ENCODE assay signal across 8 cellular contexts in genomic region chr20:328596-329324, GRCh38. TPM values are rescaled to one million over a fixed set of nuclear protein-coding genes. Genes with fewer than 3 reads are reported as not detected.
DNase-seq lines count a peak whose midpoint lies in the region; ATAC-seq and TF ChIP-seq lines count a peak whose summit lies in the region.

No MANE protein-coding gene starts in this region.

- peak overlapping the region in 3 of 4 donors; percentile 58 to 66 (median 65) for H3K4me3 Mint-ChIP-seq in IgD-negative memory B cell
- H3K4me3 Mint-ChIP-seq in nephron: peak overlapping the region; percentile 89 to 96 (median 95)

- H3K27me3 ChIP-seq in BLaER1 treated with 17β-estradiol and CSF1 and Interleukin-3, amounts not matched to agents 10 nM and 100 nM: no peaks in the 10 kb centered on the region
- no peaks in the 10 kb centered on the region for H3K27me3 ChIP-seq in breast epithelium

- peak overlapping the region in 7 of 10 experiments; percentile 26 to 92 (median 83); a peak in 11 of 20 replicates for H3K4me3 ChIP-seq in BLaER1 treated with 17β-estradiol and CSF1 and Interleukin-3, amounts not matched to agents 10 nM and 100 nM
- H3K4me3 ChIP-seq in breast epithelium: no peak overlapping the region

- ATAC-seq in HG03175 (IDR thresholded peaks at IDR 0.05; ENCODE audit: unreplicated experiment): no peak

- H3K27ac Mint-ChIP-seq in IgD-negative memory B cell: peak overlapping the region; percentile 54 to 93 (median 88)
- H3K27ac Mint-ChIP-seq in nephron: peak overlapping the region; percentile 40 to 94 (median 43)

- TF ChIP-seq CTCF in breast epithelium (IDR thresholded peaks at IDR 0.05) (no peak), nephron (IDR thresholded peaks at IDR 0.05; ENCODE audit: unreplicated experiment in 3 of 3) (no peak)

- TF ChIP-seq POLR2A in breast epithelium (IDR thresholded peaks at IDR 0.05): no peak

- H3K9me3 ChIP-seq in BLaER1 treated with 17β-estradiol and CSF1 and Interleukin-3, amounts not matched to agents 10 nM and 100 nM (replicated peaks in 1 of 11): no peaks in the 10 kb centered on the region
- H3K9me3 ChIP-seq in breast epithelium: no peaks in the 10 kb centered on the region

- H3K36me3 Mint-ChIP-seq in IgD-negative memory B cell (no peaks in the 10 kb centered on the region), nephron (ENCODE audit: low read depth) (peaks cover 28% of the 10 kb centered on the region)

- H3K4me1 Mint-ChIP-seq in IgD-negative memory B cell (peaks cover 3 to 26% (median 23%) of the 10 kb centered on the region in 3 donors), nephron (peaks cover 37% of the 10 kb centered on the region)

- intact Hi-C loops in breast epithelium (cut with DNase I; ENCODE audit: low total_unique reads): no loop called here

- peak overlapping the region; percentile 74 to 99 (median 94) for H3K4me2 ChIP-seq in BLaER1 treated with 17β-estradiol and CSF1 and Interleukin-3, amounts not matched to agents 10 nM and 100 nM

- no peak for DNase-seq in breast epithelium (ENCODE audit: low spot score in 2 of 2)
- DNase-seq in DMS79 (lab: John Stamatoyannopoulos, UW): no peak
- no peak for DNase-seq in pons (ENCODE audit: low spot score)
- no peak for DNase-seq in SIG-M5 (lab: John Stamatoyannopoulos, UW)

- peak overlapping the region; percentile 19 to 96 (median 44); a peak in 18 of 22 replicates for H3K9ac ChIP-seq in BLaER1 treated with 17β-estradiol and CSF1 and Interleukin-3, amounts not matched to agents 10 nM and 100 nM

- no peaks in the 10 kb centered on the region for H3K27me3 Mint-ChIP-seq in IgD-negative memory B cell
- no peaks in the 10 kb centered on the region for H3K27me3 Mint-ChIP-seq in nephron (ENCODE audit: low read depth)

- H3K36me3 ChIP-seq in BLaER1 treated with 17β-estradiol and CSF1 and Interleukin-3, amounts not matched to agents 10 nM and 100 nM: peaks cover 0 to 19% (median 5%) of the 10 kb centered on the region in 11 experiments; a peak in 9 of 22 replicates
- no peaks in the 10 kb centered on the region for H3K36me3 ChIP-seq in breast epithelium

- H3K9me3 Mint-ChIP-seq in IgD-negative memory B cell: no peaks in the 10 kb centered on the region
- no peaks in the 10 kb centered on the region for H3K9me3 Mint-ChIP-seq in nephron

- peaks cover 29 to 46% (median 33%) of the 10 kb centered on the region in 10 experiments for H3K4me1 ChIP-seq in BLaER1 treated with 17β-estradiol and CSF1 and Interleukin-3, amounts not matched to agents 10 nM and 100 nM
- peaks cover 4 to 6% of the 10 kb centered on the region in 2 donors for H3K4me1 ChIP-seq in breast epithelium

- H3K27ac ChIP-seq in BLaER1 treated with 17β-estradiol and CSF1 and Interleukin-3, amounts not matched to agents 10 nM and 100 nM: peak overlapping the region in 8 of 11 experiments; percentile 10 to 52 (median 22); a peak in 10 of 22 replicates
- peak overlapping the region; percentile 68 to 88 for H3K27ac ChIP-seq in breast epithelium

- peaks cover 27 to 56% (median 47%) of the 10 kb centered on the region in 11 experiments; a peak in 21 of 22 replicates for H4K20me1 ChIP-seq in BLaER1 treated with 17β-estradiol and CSF1 and Interleukin-3, amounts not matched to agents 10 nM and 100 nM

RNA-seq across cellular contexts. Expression of gene SOX12, which starts 3.4 kb away (rescaled TPM):
- polyA plus RNA-seq in IgD-negative memory B cell: 1.9 TPM
- 1 to 10 TPM; 1.1 to 3.7 (median 3.3) TPM for total RNA-seq in breast epithelium

RNA-seq across cellular contexts. Expression of gene NRSN2, which starts 18.2 kb away (rescaled TPM):
- 6.2 TPM for polyA plus RNA-seq in IgD-negative memory B cell
- 10 to 100 TPM in 2 of 3 donors, 1 to 10 TPM in 1; 9.4 to 22.3 (median 21.8) TPM for total RNA-seq in breast epithelium

RNA-seq across cellular contexts. Expression of gene ZCCHC3, which starts 31.4 kb away (rescaled TPM):
- 16.7 TPM for polyA plus RNA-seq in IgD-negative memory B cell
- total RNA-seq in breast epithelium: 10 to 100 TPM; 10.1 to 14.0 (median 11.5) TPM

RNA-seq across cellular contexts. Expression of gene C20orf96, which starts 38.2 kb away (rescaled TPM):
- polyA plus RNA-seq in IgD-negative memory B cell: 1.1 TPM
- total RNA-seq in breast epithelium: 1 to 10 TPM; 2.6 to 9.2 (median 6.1) TPM

RNA-seq across cellular contexts. Expression of gene TRIB3, which starts 51.8 kb away (rescaled TPM):
- polyA plus RNA-seq in IgD-negative memory B cell: 20.1 TPM
- 10 to 100 TPM in 2 of 3 donors, 1 to 10 TPM in 1; 4.5 to 18.0 (median 14.5) TPM for total RNA-seq in breast epithelium

Comparison
In these comparisons a context has a peak if more than half of its experiments do, and no peak if none do; other contexts are left out.
1. H3K4me3 ChIP-seq: peak in BLaER1 treated with 17β-estradiol and CSF1 and Interleukin-3, amounts not matched to agents 10 nM and 100 nM (7 of 10); none in breast epithelium (0 of 3).